In the genomic region with DNA sequence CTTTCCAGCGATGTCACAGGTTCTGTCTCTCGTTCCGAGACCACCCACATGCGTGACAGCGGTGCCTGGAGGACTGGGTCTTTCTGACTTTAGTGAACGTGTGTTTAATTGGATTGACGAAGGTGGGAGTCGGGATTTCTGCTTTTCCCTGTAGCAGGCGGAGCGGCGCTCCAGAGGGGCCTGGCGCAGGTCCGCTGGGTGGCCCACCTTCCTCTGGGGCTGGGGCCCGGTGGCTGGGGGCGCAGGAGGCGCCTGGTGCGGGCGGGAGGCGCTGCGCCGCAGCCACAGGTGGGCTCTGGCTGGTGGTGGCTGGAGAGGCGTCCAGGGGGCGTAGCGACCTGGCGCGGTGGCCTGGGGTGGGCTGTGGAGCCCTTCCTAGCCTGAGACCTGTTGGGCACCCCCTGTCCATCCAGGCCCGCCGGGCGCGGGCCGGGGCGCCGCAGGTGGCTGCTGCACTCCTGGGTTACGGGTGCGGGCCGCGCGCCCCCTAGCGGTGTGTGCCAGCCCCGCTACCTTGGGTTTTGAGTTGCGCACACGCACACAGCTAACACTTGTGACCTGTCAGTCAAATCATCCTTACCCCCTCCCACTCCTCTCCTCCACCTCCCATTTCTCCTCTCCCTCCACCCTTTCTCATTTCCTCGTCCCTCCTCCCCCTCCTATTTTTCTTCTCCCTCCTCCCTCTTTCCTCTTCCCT, we compare ENCODE assay signal across 9 cellular contexts. TPM values are rescaled to one million over a fixed set of nuclear protein-coding genes. Genes with fewer than 3 reads are reported as not detected.
DNase-seq lines count a peak whose midpoint lies in the region; ATAC-seq, FAIRE-seq and TF ChIP-seq lines count a peak whose summit lies in the region.
"Had no signal": no experiment of that assay in that cellular context is flagged by ENCODE, and none has a peak within 500 bp of the region (broad histone marks: within the 10 kb centered on the region; RNA-seq: fewer than 3 reads in every experiment).

No MANE protein-coding gene starts in this region.

- H3K9me3 ChIP-seq in liver (ENCODE audit: control insufficient read depth in 4 of 4, low read length in 3 of 4) = peaks cover 0 to 4% (median 0%) of the 10 kb centered on the region in 4 donors
- no peaks in the 10 kb centered on the region for H3K9me3 ChIP-seq in CD8-positive, alpha-beta T cell (ENCODE audit: low read length)

- H3K36me3 Mint-ChIP-seq in activated naive CD4-positive, alpha-beta T cell treated with anti-CD3 and anti-CD28 coated beads for 36 hours (ENCODE audit: low read depth) = no peaks in the 10 kb centered on the region
- H3K36me3 Mint-ChIP-seq in activated naive CD4-positive, alpha-beta T cell treated with anti-CD3 and anti-CD28 coated beads, Interleukin-2, amount 50 U/mL, for 72 hours = peaks cover 0 to 11% of the 10 kb centered on the region in 2 donors
- no peaks in the 10 kb centered on the region for H3K36me3 Mint-ChIP-seq in osteocyte (ENCODE audit: unreplicated experiment)
- H3K36me3 Mint-ChIP-seq in CD8-positive, alpha-beta T cell = no peaks in the 10 kb centered on the region
- H3K36me3 Mint-ChIP-seq: immature natural killer cell had no signal

- no peaks in the 10 kb centered on the region for H3K36me3 ChIP-seq in bronchial epithelial cell (ENCODE audit: control insufficient read depth, insufficient read depth, low read length)
- no peaks in the 10 kb centered on the region for H3K36me3 ChIP-seq in liver (ENCODE audit: control insufficient read depth in 4 of 4, insufficient read depth in 3 of 4, low read depth in 1 of 4, low read length in 3 of 4)
- H3K36me3 ChIP-seq in urinary bladder (ENCODE audit: insufficient read depth) = no peaks in the 10 kb centered on the region
- no peaks in the 10 kb centered on the region for H3K36me3 ChIP-seq in CD8-positive, alpha-beta T cell (ENCODE audit: insufficient read depth, low read length)

- peak; percentile 38 to 63 for TF ChIP-seq RAD21 in liver (IDR thresholded peaks at IDR 0.05)

- H3K4me1 ChIP-seq in liver (ENCODE audit: control insufficient read depth in 4 of 4, insufficient read depth in 4 of 4, low read length in 3 of 4) (no peaks in the 10 kb centered on the region), urinary bladder (ENCODE audit: insufficient read depth) (no peaks in the 10 kb centered on the region)
- peaks cover 6% of the 10 kb centered on the region for H3K4me1 ChIP-seq in CD8-positive, alpha-beta T cell (ENCODE audit: insufficient read depth, low read length)

- H3K27ac Mint-ChIP-seq in activated naive CD4-positive, alpha-beta T cell treated with anti-CD3 and anti-CD28 coated beads for 36 hours = no peak overlapping the region
- H3K27ac Mint-ChIP-seq in activated naive CD4-positive, alpha-beta T cell treated with anti-CD3 and anti-CD28 coated beads, Interleukin-2, amount 50 U/mL, for 72 hours = no peak overlapping the region
- no peak overlapping the region for H3K27ac Mint-ChIP-seq in osteocyte (ENCODE audit: unreplicated experiment)
- no peak overlapping the region for H3K27ac Mint-ChIP-seq in CD8-positive, alpha-beta T cell
- H3K27ac Mint-ChIP-seq: immature natural killer cell had no signal

- WGBS in liver = 59% methylated on average over 43 of the region's 43 CpGs
- WGBS in urinary bladder = 65% methylated on average over 43 of the region's 43 CpGs

- H3K27me3 Mint-ChIP-seq in activated naive CD4-positive, alpha-beta T cell treated with anti-CD3 and anti-CD28 coated beads for 36 hours (ENCODE audit: low read depth) = peaks cover 43% of the 10 kb centered on the region
- H3K27me3 Mint-ChIP-seq in osteocyte (ENCODE audit: unreplicated experiment) = peaks cover 10% of the 10 kb centered on the region
- peaks cover 30% of the 10 kb centered on the region for H3K27me3 Mint-ChIP-seq in CD8-positive, alpha-beta T cell (ENCODE audit: low read depth)

- DNase-seq in activated naive CD4-positive, alpha-beta T cell treated with anti-CD3 and anti-CD28 coated beads for 36 hours = peak; percentile 14
- DNase-seq in activated naive CD4-positive, alpha-beta T cell treated with anti-CD3 and anti-CD28 coated beads, Interleukin-2, amount 50 U/mL, for 72 hours (ENCODE audit: low spot score in 2 of 2) = no peak
- peak; percentile 9 for DNase-seq in bronchial epithelial cell (ENCODE audit: low read depth)
- DNase-seq in osteocyte (ENCODE audit: extremely low spot score, unreplicated experiment) = no peak
- DNase-seq in CD8-positive, alpha-beta T cell = no peak
- DNase-seq: immature natural killer cell had no signal

- FAIRE-seq in bronchial epithelial cell (lab: Jason Lieb, UNC) = no peak

- CTCF ChIA-PET in activated naive CD4-positive, alpha-beta T cell treated with anti-CD3 and anti-CD28 coated beads for 36 hours (lab: Charles Lee) = no interaction called here
- CTCF ChIA-PET in CD8-positive, alpha-beta T cell (lab: Charles Lee) = no interaction called here

- POLR2A ChIA-PET in CD8-positive, alpha-beta T cell (lab: Charles Lee) = no interaction called here

- H3K4me3 Mint-ChIP-seq in activated naive CD4-positive, alpha-beta T cell treated with anti-CD3 and anti-CD28 coated beads for 36 hours = no peak overlapping the region
- no peak overlapping the region for H3K4me3 Mint-ChIP-seq in osteocyte (ENCODE audit: unreplicated experiment)
- no peak overlapping the region for H3K4me3 Mint-ChIP-seq in CD8-positive, alpha-beta T cell
- H3K4me3 Mint-ChIP-seq: immature natural killer cell had no signal

- H3K9me3 Mint-ChIP-seq in activated naive CD4-positive, alpha-beta T cell treated with anti-CD3 and anti-CD28 coated beads for 36 hours = peaks cover 4% of the 10 kb centered on the region
- H3K9me3 Mint-ChIP-seq in activated naive CD4-positive, alpha-beta T cell treated with anti-CD3 and anti-CD28 coated beads, Interleukin-2, amount 50 U/mL, for 72 hours = peaks cover 0 to 10% of the 10 kb centered on the region in 2 donors
- no peaks in the 10 kb centered on the region for H3K9me3 Mint-ChIP-seq in osteocyte (ENCODE audit: unreplicated experiment)
- H3K9me3 Mint-ChIP-seq in CD8-positive, alpha-beta T cell = no peaks in the 10 kb centered on the region
- H3K9me3 Mint-ChIP-seq: immature natural killer cell had no signal

- intact Hi-C loops in activated naive CD4-positive, alpha-beta T cell treated with anti-CD3 and anti-CD28 coated beads for 36 hours (cut with micrococcal nuclease) = no loop called here
- intact Hi-C loops in CD8-positive, alpha-beta T cell (cut with DNase I, micrococcal nuclease) = no loop called here

- ATAC-seq in activated naive CD4-positive, alpha-beta T cell treated with anti-CD3 and anti-CD28 coated beads, Interleukin-2, amount 50 U/mL, for 72 hours = no peak
- ATAC-seq in HG02840 (IDR thresholded peaks at IDR 0.05; ENCODE audit: low FRiP score, unreplicated experiment) = no peak
- no peak for ATAC-seq in CD8-positive, alpha-beta T cell

- TF ChIP-seq CTCF in bronchial epithelial cell (IDR thresholded peaks at IDR 0.05; ENCODE audit: insufficient read depth, low read length, severe bottlenecking) (peak; percentile 68), liver (IDR thresholded peaks at IDR 0.05; ENCODE audit: low read depth, low read length, missing input control) (peak; percentile 41), osteocyte (IDR thresholded peaks at IDR 0.05) (no peak)
- no peak for TF ChIP-seq CTCF in CD8-positive, alpha-beta T cell (IDR thresholded peaks at IDR 0.05)

- no peak overlapping the region for H3K4me3 ChIP-seq in bronchial epithelial cell (ENCODE audit: low read depth, low read length)
- peak overlapping the region in 1 of 3 donors; percentile 30 for H3K4me3 ChIP-seq in liver (ENCODE audit: low read depth in 1 of 3, low read length in 3 of 3)
- H3K4me3 ChIP-seq in urinary bladder (ENCODE audit: low read depth, low read length) = peak overlapping the region; percentile 8
- no peak overlapping the region for H3K4me3 ChIP-seq in CD8-positive, alpha-beta T cell (ENCODE audit: low read depth, low read length)

- no peak overlapping the region for H3K9ac ChIP-seq in liver (ENCODE audit: low read depth in 1 of 2, low read length in 2 of 2)

- peaks cover 4% of the 10 kb centered on the region for H3K27me3 ChIP-seq in bronchial epithelial cell (ENCODE audit: control insufficient read depth, insufficient read depth, low read length)
- no peaks in the 10 kb centered on the region for H3K27me3 ChIP-seq in liver (ENCODE audit: control insufficient read depth in 4 of 4, insufficient read depth in 4 of 4, low read length in 3 of 4)
- no peaks in the 10 kb centered on the region for H3K27me3 ChIP-seq in CD8-positive, alpha-beta T cell (ENCODE audit: insufficient read depth, low read length)

- H3K4me1 Mint-ChIP-seq in activated naive CD4-positive, alpha-beta T cell treated with anti-CD3 and anti-CD28 coated beads for 36 hours (ENCODE audit: low read depth) = peaks cover 16% of the 10 kb centered on the region
- peaks cover 7% of the 10 kb centered on the region for H3K4me1 Mint-ChIP-seq in osteocyte (ENCODE audit: unreplicated experiment)
- H3K4me1 Mint-ChIP-seq in CD8-positive, alpha-beta T cell (ENCODE audit: low read depth) = peaks cover 2% of the 10 kb centered on the region

- H3K27ac ChIP-seq in liver (ENCODE audit: low read depth in 1 of 2, low read length in 2 of 2) = no peak overlapping the region
- no peak overlapping the region for H3K27ac ChIP-seq in urinary bladder (ENCODE audit: low read depth)
- no peak overlapping the region for H3K27ac ChIP-seq in CD8-positive, alpha-beta T cell (ENCODE audit: low read depth, low read length)

TF ChIP-seq in liver, 16 proteins besides CTCF, POLR2A, EP300 and RAD21 (continues in another document):
- TF ChIP-seq RXRA (IDR thresholded peaks at IDR 0.05) = no peak
- TF ChIP-seq HNF4A (conservative IDR thresholded peaks at IDR 0.05) = no peak
- TF ChIP-seq TAF1 (conservative IDR thresholded peaks at IDR 0.05) = no peak
- TF ChIP-seq, protein P1, sequence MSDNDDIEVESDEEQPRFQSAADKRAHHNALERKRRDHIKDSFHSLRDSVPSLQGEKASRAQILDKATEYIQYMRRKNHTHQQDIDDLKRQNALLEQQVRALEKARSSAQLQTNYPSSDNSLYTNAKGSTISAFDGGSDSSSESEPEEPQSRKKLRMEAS (IDR thresholded peaks at IDR 0.05) = no peak
- no peak for TF ChIP-seq FOXA2 (IDR thresholded peaks at IDR 0.05)

RNA-seq across cellular contexts. Expression of a gene that starts 2.0 kb away (rescaled TPM):
- not detected for total RNA-seq in activated naive CD4-positive, alpha-beta T cell treated with anti-CD3 and anti-CD28 coated beads for 36 hours
- not detected for total RNA-seq in activated naive CD4-positive, alpha-beta T cell treated with anti-CD3 and anti-CD28 coated beads, Interleukin-2, amount 50 U/mL, for 72 hours
- total RNA-seq in bronchial epithelial cell (3.7 and 4.1 TPM in 2 replicates), liver (100 to 1,000 TPM in 1 of 2 donors, 10 to 100 TPM in 1; 26.4 to 485 TPM), urinary bladder (530 TPM), osteocyte (not detected in 2 replicates)
- polyA plus RNA-seq in liver (10 to 100 TPM; 12.3 to 19.9 TPM), urinary bladder (53.0 TPM)
- not detected for total RNA-seq in CD8-positive, alpha-beta T cell
- polyA plus RNA-seq: immature natural killer cell had no signal

Comparison
In these comparisons a context has a peak if more than half of its experiments do, and no peak if none do; other contexts are left out.
1. DNase-seq: peak in activated naive CD4-positive, alpha-beta T cell treated with anti-CD3 and anti-CD28 coated beads for 36 hours (single experiment) and bronchial epithelial cell (single experiment); none in activated naive CD4-positive, alpha-beta T cell treated with anti-CD3 and anti-CD28 coated beads, Interleukin-2, amount 50 U/mL, for 72 hours (0 of 2), osteocyte (single experiment) and CD8-positive, alpha-beta T cell (0 of 7).
2. CTCF ChIP-seq: peak in bronchial epithelial cell (single experiment) and liver (single experiment); none in osteocyte (single experiment) and CD8-positive, alpha-beta T cell (single experiment).